Comparison of ENCODE assay signal across 9 cellular contexts in the genomic region with DNA sequence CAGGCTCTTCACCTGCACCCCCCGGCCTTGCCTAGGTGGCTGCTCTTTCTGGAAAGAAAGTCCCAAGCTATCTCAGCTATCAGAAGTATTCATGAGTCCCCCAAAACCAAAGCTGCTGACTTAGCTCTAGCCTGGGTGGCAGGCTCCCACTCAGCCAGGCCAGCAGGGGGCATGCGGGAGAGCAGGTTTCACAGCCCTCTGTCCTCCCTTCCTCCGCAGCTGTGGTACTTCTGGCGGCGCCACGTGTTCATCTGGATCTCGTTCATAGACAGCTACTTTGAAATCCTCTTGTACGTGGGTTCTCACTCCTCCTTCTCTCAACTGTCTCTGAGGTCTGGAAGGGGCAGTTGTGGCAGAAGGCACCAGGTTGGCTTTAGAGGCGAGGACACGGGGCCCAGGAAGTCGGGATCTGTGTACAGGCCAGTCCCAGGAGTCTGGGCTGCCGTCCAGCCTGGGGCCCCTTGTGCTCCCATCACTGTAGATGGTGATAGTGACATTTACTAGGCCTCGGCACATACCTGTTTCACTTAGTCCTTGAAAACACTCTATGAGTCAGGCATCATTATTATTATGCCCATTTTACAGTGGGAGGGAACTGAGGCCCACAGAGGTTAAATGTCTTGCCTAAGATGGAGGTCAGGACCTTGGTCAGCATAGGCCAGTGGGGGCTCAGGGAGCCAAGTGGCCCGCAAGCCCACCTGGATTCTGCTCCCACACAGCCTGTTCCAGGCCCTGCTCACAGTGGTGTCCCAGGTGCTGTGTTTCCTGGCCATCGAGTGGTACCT. TPM values are rescaled to one million over a fixed set of nuclear protein-coding genes. Genes with fewer than 3 reads are reported as not detected.
A peak's percentile ranks its signal among the peaks of the same experiment; 100 is the strongest.
DNase-seq lines count a peak whose midpoint lies in the region; ATAC-seq, FAIRE-seq and TF ChIP-seq lines count a peak whose summit lies in the region.
"Had no signal": no experiment of that assay in that cellular context is flagged by ENCODE, and none has a peak within 500 bp of the region (broad histone marks: within the 10 kb centered on the region; RNA-seq: fewer than 3 reads in every experiment).

No MANE protein-coding gene starts in this region.

- H3K27me3 ChIP-seq in AG04450 (ENCODE audit: control insufficient read depth, insufficient read depth, low read length), result no peaks in the 10 kb centered on the region

- peaks cover 5% of the 10 kb centered on the region for H3K4me1 Mint-ChIP-seq in chondrocyte (ENCODE audit: low read depth)
- H3K4me1 Mint-ChIP-seq in mesothelial cell of epicardium, result no peaks in the 10 kb centered on the region

- DNase-seq in AG04450 (ENCODE audit: low read depth, low spot score) (no peak), GM20000 (ENCODE audit: low spot score) (no peak), SK-N-DZ (ENCODE audit: low spot score) (peak; percentile 85), chondrocyte (ENCODE audit: low spot score) (no peak), mesothelial cell of epicardium (ENCODE audit: low spot score in 2 of 2, unreplicated experiment in 2 of 2) (peak; percentile 48 to 63), urothelium cell line (ENCODE audit: low spot score) (peak; percentile 60), GM19240 (ENCODE audit: insufficient read length, low spot score) (no peak)

- CTCF ChIA-PET in AG04450 (lab: Charles Lee), result interaction anchor here (0.5 to 3.0 kb wide), 15 partner anchors 8 to 161 kb away, joined by 3 to 26 read pairs (median 4); no protein-coding TSS in a partner anchor

- no peak overlapping the region for H3K4me3 Mint-ChIP-seq in chondrocyte (ENCODE audit: unreplicated experiment)
- H3K4me3 Mint-ChIP-seq in mesothelial cell of epicardium, result no peak overlapping the region

- no peak overlapping the region for H3K4me3 ChIP-seq in AG04450 (ENCODE audit: low read depth, low read length)

- peak; percentile 81 for TF ChIP-seq CTCF in AG04450 (IDR thresholded peaks at IDR 0.05; ENCODE audit: low read depth, low read length)
- peak; percentile 76 for TF ChIP-seq CTCF in GM20000 (IDR thresholded peaks at IDR 0.05; ENCODE audit: extremely low read depth, missing control alignments)
- TF ChIP-seq CTCF in chondrocyte (IDR thresholded peaks at IDR 0.05), result peak; percentile 74
- TF ChIP-seq CTCF in mesothelial cell of epicardium (IDR thresholded peaks at IDR 0.05; ENCODE audit: unreplicated experiment), result peak; percentile 55

- H3K27me3 Mint-ChIP-seq in chondrocyte (ENCODE audit: low read depth) (no peaks in the 10 kb centered on the region), mesothelial cell of epicardium (ENCODE audit: low read depth) (no peaks in the 10 kb centered on the region)

- ATAC-seq in HG03280 (IDR thresholded peaks at IDR 0.05; ENCODE audit: unreplicated experiment), result no peak

- H3K27ac Mint-ChIP-seq in chondrocyte (ENCODE audit: unreplicated experiment), result no peak overlapping the region
- H3K27ac Mint-ChIP-seq in mesothelial cell of epicardium, result no peak overlapping the region

- no peak for FAIRE-seq in urothelium cell line (lab: Jason Lieb, UNC)
- FAIRE-seq: endometrium had no signal

- H3K9me3 ChIP-seq in AG04450 (ENCODE audit: control insufficient read depth, insufficient read depth, low read length), result no peaks in the 10 kb centered on the region

- POLR2A ChIA-PET in AG04450 (lab: Yijun Ruan, JAX), result interaction anchor here (1.1 to 2.7 kb wide), 3 partner anchors 9 to 48 kb away, joined by 5 to 17 read pairs (median 16); partner anchors contain the start of gene UBB

- H3K9me3 Mint-ChIP-seq in chondrocyte (ENCODE audit: low read depth), result no peaks in the 10 kb centered on the region
- H3K9me3 Mint-ChIP-seq in mesothelial cell of epicardium, result no peaks in the 10 kb centered on the region

- peak overlapping the region; percentile 52 for H3K27ac ChIP-seq in AG04450 (ENCODE audit: low read depth, low read length)

- H3K36me3 Mint-ChIP-seq in chondrocyte (ENCODE audit: low read depth), result peaks cover 2% of the 10 kb centered on the region
- no peaks in the 10 kb centered on the region for H3K36me3 Mint-ChIP-seq in mesothelial cell of epicardium

RNA-seq across cellular contexts. Expression of gene TRPV2, which starts 12.9 kb away (rescaled TPM):
- 30.8 and 38.4 TPM in 2 replicates for polyA plus RNA-seq in AG04450 (2011; rRNA removed)
- polyA minus RNA-seq in AG04450 (2011; rRNA and poly(A)+ RNA removed), result 57.0 and 70.8 TPM in 2 replicates
- polyA plus RNA-seq in SK-N-DZ (2014; cell fraction: cytosol; rRNA removed), result 1.1 and 2.8 TPM in 2 replicates
- 1.2 and 2.4 TPM in 2 replicates for polyA plus RNA-seq in SK-N-DZ (2014; cell fraction: nucleus; rRNA removed)
- total RNA-seq in chondrocyte (1.6 to 47.6 TPM (median 43.5 TPM) in 3 replicates), mesothelial cell of epicardium (1.9 to 4.5 TPM (median 2.1 TPM) in 3 replicates)

RNA-seq across cellular contexts. Expression of gene UBB, which starts 47.4 kb away (rescaled TPM):
- polyA plus RNA-seq in AG04450 (2011; rRNA removed), result 1,944 and 3,172 TPM in 2 replicates
- 2,374 and 2,983 TPM in 2 replicates for polyA minus RNA-seq in AG04450 (2011; rRNA and poly(A)+ RNA removed)
- polyA plus RNA-seq in SK-N-DZ (2014; cell fraction: cytosol; rRNA removed), result 3,108 and 3,290 TPM in 2 replicates
- 1,029 and 1,296 TPM in 2 replicates for polyA plus RNA-seq in SK-N-DZ (2014; cell fraction: nucleus; rRNA removed)
- total RNA-seq in chondrocyte (1,031 to 1,215 TPM (median 1,058 TPM) in 3 replicates), mesothelial cell of epicardium (1,270 to 1,309 TPM (median 1,304 TPM) in 3 replicates)

Comparison
In these comparisons a context has a peak if more than half of its experiments do, and no peak if none do; other contexts are left out.
1. DNase-seq: peak in SK-N-DZ (single experiment), mesothelial cell of epicardium (2 of 2) and urothelium cell line (single experiment); none in AG04450 (single experiment), GM20000 (single experiment), chondrocyte (single experiment) and GM19240 (single experiment).
2. Peak in every context shown above with its lines, with median percentiles within 50 percentile points of each other: CTCF ChIP-seq.